ENCODE assay signal across 9 cellular contexts in the genomic region with DNA sequence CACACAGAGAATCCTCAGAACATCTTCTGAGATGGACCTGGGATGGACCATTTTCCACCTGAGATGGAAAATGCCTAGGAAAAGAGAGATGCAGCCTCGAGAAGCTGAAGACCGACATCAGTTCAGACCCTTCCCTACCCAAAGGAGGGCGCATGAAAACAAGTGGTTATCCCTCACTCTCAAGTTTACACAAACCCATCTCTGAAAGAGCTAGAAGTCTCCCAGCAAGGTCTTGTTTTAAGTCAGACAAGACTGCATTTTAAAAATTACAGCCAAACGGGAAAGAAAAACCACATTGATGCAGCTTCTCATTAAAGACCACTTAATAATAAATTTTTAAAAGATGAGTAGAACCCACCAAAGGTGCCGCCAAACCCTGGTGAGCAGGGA. TPM values are rescaled to one million over a fixed set of nuclear protein-coding genes. Genes with fewer than 3 reads are reported as not detected.
DNase-seq lines count a peak whose midpoint lies in the region; ATAC-seq and TF ChIP-seq lines count a peak whose summit lies in the region.
"Had no signal": no experiment of that assay in that cellular context is flagged by ENCODE, and none has a peak within 500 bp of the region (broad histone marks: within the 10 kb centered on the region; RNA-seq: fewer than 3 reads in every experiment).

No MANE protein-coding gene starts in this region.

- H3K9ac ChIP-seq in DND-41 (ENCODE audit: low read depth, low read length): peak overlapping the region; percentile 79
- peak overlapping the region in 1 of 2 donors; percentile 94 for H3K9ac ChIP-seq in colonic mucosa (ENCODE audit: low read depth in 2 of 2, low read length in 2 of 2)

- H3K36me3 Mint-ChIP-seq in nephron (ENCODE audit: low read depth): no peaks in the 10 kb centered on the region

- intact Hi-C loops in colonic mucosa (cut with DNase I) (no loop called here), thyroid gland (cut with DNase I) (no loop called here)

- TF ChIP-seq POLR2A in thyroid gland (IDR thresholded peaks at IDR 0.05): no peak

- 0 out of 2 replicates have a peak, but pooled peaks cover 3% of the 10 kb centered on the region for H4K20me1 ChIP-seq in DND-41 (ENCODE audit: insufficient read depth, low read length)

- H3K4me1 ChIP-seq in DND-41 (ENCODE audit: insufficient read depth, low read length) (peaks cover 65% of the 10 kb centered on the region), colonic mucosa (no peaks in the 10 kb centered on the region), thyroid gland (peaks cover 4 to 12% of the 10 kb centered on the region in 2 donors)

- no peak for ATAC-seq in DND-41 (ENCODE audit: insufficient read depth, low read depth)
- ATAC-seq in GM18861 (IDR thresholded peaks at IDR 0.05; ENCODE audit: unreplicated experiment): no peak

- no peaks in the 10 kb centered on the region for H3K4me1 Mint-ChIP-seq in nephron

- H2AFZ ChIP-seq in DND-41 (ENCODE audit: low read depth, low read length): peak overlapping the region; percentile 87

- peak overlapping the region; percentile 72 to 80 (median 79) for H3K4me3 Mint-ChIP-seq in nephron

- H3K27ac ChIP-seq in DND-41 (ENCODE audit: low read length) (peak overlapping the region; percentile 95), colonic mucosa (peak overlapping the region; percentile 88), thyroid gland (no peak overlapping the region)

- H3K4me2 ChIP-seq in DND-41 (ENCODE audit: insufficient read depth, low read length): peak overlapping the region; percentile 99

- H3K27me3 ChIP-seq in DND-41 (ENCODE audit: insufficient read depth, low read length, poor library complexity) (no peaks in the 10 kb centered on the region), colonic mucosa (no peaks in the 10 kb centered on the region), thyroid gland (no peaks in the 10 kb centered on the region)

- WGBS in thyroid gland, 2 donors: 73 to 79% methylated on average over 5 of the region's 5 CpGs

- TF ChIP-seq CTCF in DND-41 (IDR thresholded peaks at IDR 0.05; ENCODE audit: borderline replicate concordance, extremely low read depth, low read length, poor library complexity, severe bottlenecking): no peak
- TF ChIP-seq CTCF in LNCaP clone FGC (IDR thresholded peaks at IDR 0.05; ENCODE audit: control insufficient read depth, extremely low read depth, insufficient read depth): no peak
- no peak for TF ChIP-seq CTCF in colonic mucosa (IDR thresholded peaks at IDR 0.05)
- TF ChIP-seq CTCF in nephron (IDR thresholded peaks at IDR 0.05; ENCODE audit: unreplicated experiment in 3 of 3): no peak
- TF ChIP-seq CTCF in thyroid gland (IDR thresholded peaks at IDR 0.05): no peak

- H3K79me2 ChIP-seq in DND-41 (ENCODE audit: insufficient read depth, low read length): peaks cover 63% of the 10 kb centered on the region

- DNase-seq in DND-41 (no peak), LNCaP clone FGC (ENCODE audit: low read depth) (no peak), colonic mucosa (no peak), thyroid gland (no peak), AG08396 (ENCODE audit: low spot score) (no peak), NCI-H2196 (lab: John Stamatoyannopoulos, UW; ENCODE audit: unreplicated experiment) (no peak)
- DNase-seq: activated CD4-positive, CD25-positive, alpha-beta regulatory T cell treated with anti-CD3 and anti-CD28 coated beads, Interleukin-2, amount 50 U/mL, for 72 hours had no signal

- peaks cover 14% of the 10 kb centered on the region for H3K9me3 ChIP-seq in DND-41 (ENCODE audit: insufficient read depth, low read length, severe bottlenecking)
- H3K9me3 ChIP-seq in colonic mucosa: no peaks in the 10 kb centered on the region
- H3K9me3 ChIP-seq in thyroid gland: no peaks in the 10 kb centered on the region

- H3K36me3 ChIP-seq in DND-41 (ENCODE audit: insufficient read depth, low read length): peaks cover 33% of the 10 kb centered on the region
- no peaks in the 10 kb centered on the region for H3K36me3 ChIP-seq in colonic mucosa
- H3K36me3 ChIP-seq in thyroid gland: no peaks in the 10 kb centered on the region

- peak overlapping the region; percentile 68 to 98; a peak in 3 of 4 replicates for H3K4me3 ChIP-seq in DND-41 (ENCODE audit: low read depth in 1 of 2, low read length in 2 of 2)
- peak overlapping the region; percentile 55; the same call in 1 of the 2 replicates for H3K4me3 ChIP-seq in LNCaP clone FGC (ENCODE audit: low read depth, low read length)
- H3K4me3 ChIP-seq in colonic mucosa: peak overlapping the region; percentile 56
- no peak overlapping the region for H3K4me3 ChIP-seq in thyroid gland (replicated peaks in 1 of 3)

- peaks cover 25% of the 10 kb centered on the region for H3K9me3 Mint-ChIP-seq in nephron

- H3K27ac Mint-ChIP-seq in nephron: no peak overlapping the region

- peaks cover 46% of the 10 kb centered on the region for H3K27me3 Mint-ChIP-seq in nephron (ENCODE audit: low read depth)

RNA-seq across cellular contexts. Expression of gene RAPGEF5, which starts 1.3 kb away (rescaled TPM):
- total RNA-seq in colonic mucosa: 10 to 100 TPM; 39.9 to 42.2 TPM
- 10 to 100 TPM; 26.5 to 76.6 (median 39.3) TPM for total RNA-seq in thyroid gland

Comparison
In these comparisons a context has a peak if more than half of its experiments do, and no peak if none do; other contexts are left out.
1. H3K27ac ChIP-seq: peak in DND-41 (single experiment) and colonic mucosa (single experiment); none in thyroid gland (0 of 3).
2. H3K4me3 ChIP-seq: peak in DND-41 (2 of 2), LNCaP clone FGC (single experiment) and colonic mucosa (single experiment); none in thyroid gland (0 of 3).